In the genomic region with DNA sequence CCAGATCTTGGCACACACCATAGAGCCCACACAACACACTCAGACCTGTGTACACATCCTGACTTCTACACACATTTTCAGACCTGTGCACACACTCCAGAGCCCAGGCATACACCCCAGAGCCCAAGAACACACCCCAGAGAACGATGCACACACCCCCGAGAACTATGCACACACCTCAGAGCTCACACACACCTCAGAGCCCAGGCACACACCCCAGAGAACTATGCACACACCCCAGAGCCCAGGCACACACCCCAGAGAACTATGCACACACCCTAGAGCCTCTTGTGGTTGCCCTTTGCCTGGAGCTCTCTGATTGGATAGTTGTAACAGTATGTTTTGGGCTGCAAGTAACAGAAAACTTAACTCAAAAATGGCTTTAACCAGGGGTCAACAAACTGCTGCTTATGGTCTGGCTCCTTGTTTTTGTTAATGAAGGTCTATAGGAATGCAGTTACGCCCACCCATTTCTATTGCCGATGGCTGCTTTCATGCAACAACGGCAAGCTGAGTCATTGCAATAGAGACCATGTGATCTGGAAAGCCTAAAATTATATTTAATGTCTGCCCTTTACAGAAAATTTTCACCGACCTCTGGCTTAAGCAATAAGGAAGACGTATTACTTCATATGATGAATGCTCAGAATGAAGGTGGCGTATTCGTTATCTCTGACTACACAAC, we compare ENCODE assay signal across 1 cellular context.
A peak's percentile ranks its signal among the peaks of the same experiment; 100 is the strongest.
TF ChIP-seq lines count a peak whose summit lies in the region.

No MANE protein-coding gene starts in this region.

TF ChIP-seq in K562, 482 proteins besides CTCF, POLR2A, EP300 and RAD21 (continued from another document and continues in another):
- TF ChIP-seq, protein P1, sequence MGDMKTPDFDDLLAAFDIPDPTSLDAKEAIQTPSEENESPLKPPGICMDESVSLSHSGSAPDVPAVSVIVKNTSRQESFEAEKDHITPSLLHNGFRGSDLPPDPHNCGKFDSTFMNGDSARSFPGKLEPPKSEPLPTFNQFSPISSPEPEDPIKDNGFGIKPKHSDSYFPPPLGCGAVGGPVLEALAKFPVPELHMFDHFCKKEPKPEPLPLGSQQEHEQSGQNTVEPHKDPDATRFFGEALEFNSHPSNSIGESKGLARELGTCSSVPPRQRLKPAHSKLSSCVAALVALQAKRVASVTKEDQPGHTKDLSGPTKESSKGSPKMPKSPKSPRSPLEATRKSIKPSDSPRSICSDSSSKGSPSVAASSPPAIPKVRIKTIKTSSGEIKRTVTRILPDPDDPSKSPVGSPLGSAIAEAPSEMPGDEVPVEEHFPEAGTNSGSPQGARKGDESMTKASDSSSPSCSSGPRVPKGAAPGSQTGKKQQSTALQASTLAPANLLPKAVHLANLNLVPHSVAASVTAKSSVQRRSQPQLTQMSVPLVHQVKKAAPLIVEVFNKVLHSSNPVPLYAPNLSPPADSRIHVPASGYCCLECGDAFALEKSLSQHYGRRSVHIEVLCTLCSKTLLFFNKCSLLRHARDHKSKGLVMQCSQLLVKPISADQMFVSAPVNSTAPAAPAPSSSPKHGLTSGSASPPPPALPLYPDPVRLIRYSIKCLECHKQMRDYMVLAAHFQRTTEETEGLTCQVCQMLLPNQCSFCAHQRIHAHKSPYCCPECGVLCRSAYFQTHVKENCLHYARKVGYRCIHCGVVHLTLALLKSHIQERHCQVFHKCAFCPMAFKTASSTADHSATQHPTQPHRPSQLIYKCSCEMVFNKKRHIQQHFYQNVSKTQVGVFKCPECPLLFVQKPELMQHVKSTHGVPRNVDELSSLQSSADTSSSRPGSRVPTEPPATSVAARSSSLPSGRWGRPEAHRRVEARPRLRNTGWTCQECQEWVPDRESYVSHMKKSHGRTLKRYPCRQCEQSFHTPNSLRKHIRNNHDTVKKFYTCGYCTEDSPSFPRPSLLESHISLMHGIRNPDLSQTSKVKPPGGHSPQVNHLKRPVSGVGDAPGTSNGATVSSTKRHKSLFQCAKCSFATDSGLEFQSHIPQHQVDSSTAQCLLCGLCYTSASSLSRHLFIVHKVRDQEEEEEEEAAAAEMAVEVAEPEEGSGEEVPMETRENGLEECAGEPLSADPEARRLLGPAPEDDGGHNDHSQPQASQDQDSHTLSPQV (IDR thresholded peaks at IDR 0.05) = peak; percentile 73
- TF ChIP-seq KLF1 (tag; IDR thresholded peaks at IDR 0.05) (peak; percentile 46; the same call in 1 of the 2 replicates), PCBP1 (IDR thresholded peaks at IDR 0.05; ENCODE audit: low read depth, low read length, poor library complexity, severe bottlenecking) (no peak), HMGN3 (IDR thresholded peaks at IDR 0.05; ENCODE audit: borderline replicate concordance, extremely low read depth, insufficient read length, low read depth, low read length) (no peak), FOXM1 (IDR thresholded peaks at IDR 0.05; ENCODE audit: low read depth) (no peak), FOXM1 (CRISPR knock-in tag; IDR thresholded peaks at IDR 0.05; ENCODE audit: low read depth) (no peak), SMARCA4 (IDR thresholded peaks at IDR 0.05) (no peak), SP1 (CRISPR knock-in tag; IDR thresholded peaks at IDR 0.05) (no peak), NFATC3 (IDR thresholded peaks at IDR 0.05) (no peak), ASH1L (IDR thresholded peaks at IDR 0.05; ENCODE audit: borderline replicate concordance, low read depth, partially characterized antibody) (no peak), STAT5B (CRISPR knock-in tag; IDR thresholded peaks at IDR 0.05) (no peak), ZNF75A (CRISPR knock-in tag; IDR thresholded peaks at IDR 0.05) (no peak), ZEB2 (IDR thresholded peaks at IDR 0.05) (no peak), DPF2 (IDR thresholded peaks at IDR 0.05) (no peak; the same call in 1 of the 2 replicates), NFE2 (IDR thresholded peaks at IDR 0.05; ENCODE audit: low read depth) (peak; percentile 69), RAD51 (IDR thresholded peaks at IDR 0.05; ENCODE audit: borderline replicate concordance, low read depth) (peak; percentile 47; the same call in 1 of the 2 replicates), TBP (optimal IDR thresholded peaks at IDR 0.05; ENCODE audit: low read depth, low read length) (no peak), RBFOX2 (IDR thresholded peaks at IDR 0.05; ENCODE audit: low read depth, low read length) (no peak), E2F3 (CRISPR knock-in tag; IDR thresholded peaks at IDR 0.05) (no peak), HDGF (IDR thresholded peaks at IDR 0.05) (0 out of 2 replicates have a peak, but pooled peaks have one; percentile 26), CBX8 (IDR thresholded peaks at IDR 0.05; ENCODE audit: borderline replicate concordance, extremely low read depth, low read depth, low read length, poor library complexity, severe bottlenecking) (no peak), SIN3A (IDR thresholded peaks at IDR 0.05; ENCODE audit: borderline replicate concordance in 2 of 2, control insufficient read depth in 1 of 2, low read depth in 2 of 2, low read length in 2 of 2) (no peak), C11orf30 (IDR thresholded peaks at IDR 0.05; ENCODE audit: low read depth) (peak; percentile 60), NUFIP1 (IDR thresholded peaks at IDR 0.05; ENCODE audit: partially characterized antibody) (no peak), TAF15 (IDR thresholded peaks at IDR 0.05; ENCODE audit: low read depth, low read length) (no peak), FUS (optimal IDR thresholded peaks at IDR 0.05; ENCODE audit: low read depth, low read length) (no peak), SMARCC2 (IDR thresholded peaks at IDR 0.05; ENCODE audit: low read depth) (no peak), ZKSCAN8 (CRISPR knock-in tag; IDR thresholded peaks at IDR 0.05) (no peak), PHB (CRISPR knock-in tag; IDR thresholded peaks at IDR 0.05) (no peak)
- TF ChIP-seq, protein P2, sequence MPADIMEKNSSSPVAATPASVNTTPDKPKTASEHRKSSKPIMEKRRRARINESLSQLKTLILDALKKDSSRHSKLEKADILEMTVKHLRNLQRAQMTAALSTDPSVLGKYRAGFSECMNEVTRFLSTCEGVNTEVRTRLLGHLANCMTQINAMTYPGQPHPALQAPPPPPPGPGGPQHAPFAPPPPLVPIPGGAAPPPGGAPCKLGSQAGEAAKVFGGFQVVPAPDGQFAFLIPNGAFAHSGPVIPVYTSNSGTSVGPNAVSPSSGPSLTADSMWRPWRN (IDR thresholded peaks at IDR 0.05; ENCODE audit: low read depth) = no peak
- TF ChIP-seq, protein P3, sequence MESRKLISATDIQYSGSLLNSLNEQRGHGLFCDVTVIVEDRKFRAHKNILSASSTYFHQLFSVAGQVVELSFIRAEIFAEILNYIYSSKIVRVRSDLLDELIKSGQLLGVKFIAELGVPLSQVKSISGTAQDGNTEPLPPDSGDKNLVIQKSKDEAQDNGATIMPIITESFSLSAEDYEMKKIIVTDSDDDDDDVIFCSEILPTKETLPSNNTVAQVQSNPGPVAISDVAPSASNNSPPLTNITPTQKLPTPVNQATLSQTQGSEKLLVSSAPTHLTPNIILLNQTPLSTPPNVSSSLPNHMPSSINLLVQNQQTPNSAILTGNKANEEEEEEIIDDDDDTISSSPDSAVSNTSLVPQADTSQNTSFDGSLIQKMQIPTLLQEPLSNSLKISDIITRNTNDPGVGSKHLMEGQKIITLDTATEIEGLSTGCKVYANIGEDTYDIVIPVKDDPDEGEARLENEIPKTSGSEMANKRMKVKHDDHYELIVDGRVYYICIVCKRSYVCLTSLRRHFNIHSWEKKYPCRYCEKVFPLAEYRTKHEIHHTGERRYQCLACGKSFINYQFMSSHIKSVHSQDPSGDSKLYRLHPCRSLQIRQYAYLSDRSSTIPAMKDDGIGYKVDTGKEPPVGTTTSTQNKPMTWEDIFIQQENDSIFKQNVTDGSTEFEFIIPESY (CRISPR knock-in tag; IDR thresholded peaks at IDR 0.05) = no peak
- TF ChIP-seq, protein P4, sequence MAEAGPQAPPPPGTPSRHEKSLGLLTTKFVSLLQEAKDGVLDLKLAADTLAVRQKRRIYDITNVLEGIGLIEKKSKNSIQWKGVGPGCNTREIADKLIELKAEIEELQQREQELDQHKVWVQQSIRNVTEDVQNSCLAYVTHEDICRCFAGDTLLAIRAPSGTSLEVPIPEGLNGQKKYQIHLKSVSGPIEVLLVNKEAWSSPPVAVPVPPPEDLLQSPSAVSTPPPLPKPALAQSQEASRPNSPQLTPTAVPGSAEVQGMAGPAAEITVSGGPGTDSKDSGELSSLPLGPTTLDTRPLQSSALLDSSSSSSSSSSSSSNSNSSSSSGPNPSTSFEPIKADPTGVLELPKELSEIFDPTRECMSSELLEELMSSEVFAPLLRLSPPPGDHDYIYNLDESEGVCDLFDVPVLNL (CRISPR knock-in tag; IDR thresholded peaks at IDR 0.05; ENCODE audit: low read depth) = no peak
- TF ChIP-seq, protein P5, sequence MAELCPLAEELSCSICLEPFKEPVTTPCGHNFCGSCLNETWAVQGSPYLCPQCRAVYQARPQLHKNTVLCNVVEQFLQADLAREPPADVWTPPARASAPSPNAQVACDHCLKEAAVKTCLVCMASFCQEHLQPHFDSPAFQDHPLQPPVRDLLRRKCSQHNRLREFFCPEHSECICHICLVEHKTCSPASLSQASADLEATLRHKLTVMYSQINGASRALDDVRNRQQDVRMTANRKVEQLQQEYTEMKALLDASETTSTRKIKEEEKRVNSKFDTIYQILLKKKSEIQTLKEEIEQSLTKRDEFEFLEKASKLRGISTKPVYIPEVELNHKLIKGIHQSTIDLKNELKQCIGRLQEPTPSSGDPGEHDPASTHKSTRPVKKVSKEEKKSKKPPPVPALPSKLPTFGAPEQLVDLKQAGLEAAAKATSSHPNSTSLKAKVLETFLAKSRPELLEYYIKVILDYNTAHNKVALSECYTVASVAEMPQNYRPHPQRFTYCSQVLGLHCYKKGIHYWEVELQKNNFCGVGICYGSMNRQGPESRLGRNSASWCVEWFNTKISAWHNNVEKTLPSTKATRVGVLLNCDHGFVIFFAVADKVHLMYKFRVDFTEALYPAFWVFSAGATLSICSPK (IDR thresholded peaks at IDR 0.05; ENCODE audit: borderline replicate concordance) = no peak
- TF ChIP-seq, protein P6, sequence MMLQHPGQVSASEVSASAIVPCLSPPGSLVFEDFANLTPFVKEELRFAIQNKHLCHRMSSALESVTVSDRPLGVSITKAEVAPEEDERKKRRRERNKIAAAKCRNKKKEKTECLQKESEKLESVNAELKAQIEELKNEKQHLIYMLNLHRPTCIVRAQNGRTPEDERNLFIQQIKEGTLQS (IDR thresholded peaks at IDR 0.05) = peak; percentile 44; the same call in 1 of the 2 replicates
- TF ChIP-seq, protein P6 (CRISPR knock-in tag; conservative IDR thresholded peaks at IDR 0.05) = no peak
- TF ChIP-seq, protein P7, sequence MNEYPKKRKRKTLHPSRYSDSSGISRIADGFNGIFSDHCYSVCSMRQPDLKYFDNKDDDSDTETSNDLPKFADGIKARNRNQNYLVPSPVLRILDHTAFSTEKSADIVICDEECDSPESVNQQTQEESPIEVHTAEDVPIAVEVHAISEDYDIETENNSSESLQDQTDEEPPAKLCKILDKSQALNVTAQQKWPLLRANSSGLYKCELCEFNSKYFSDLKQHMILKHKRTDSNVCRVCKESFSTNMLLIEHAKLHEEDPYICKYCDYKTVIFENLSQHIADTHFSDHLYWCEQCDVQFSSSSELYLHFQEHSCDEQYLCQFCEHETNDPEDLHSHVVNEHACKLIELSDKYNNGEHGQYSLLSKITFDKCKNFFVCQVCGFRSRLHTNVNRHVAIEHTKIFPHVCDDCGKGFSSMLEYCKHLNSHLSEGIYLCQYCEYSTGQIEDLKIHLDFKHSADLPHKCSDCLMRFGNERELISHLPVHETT (CRISPR knock-in tag; conservative IDR thresholded peaks at IDR 0.05 in 1 of 2, IDR thresholded peaks at IDR 0.05 in 1 of 2) = no peak
- TF ChIP-seq, protein P8, sequence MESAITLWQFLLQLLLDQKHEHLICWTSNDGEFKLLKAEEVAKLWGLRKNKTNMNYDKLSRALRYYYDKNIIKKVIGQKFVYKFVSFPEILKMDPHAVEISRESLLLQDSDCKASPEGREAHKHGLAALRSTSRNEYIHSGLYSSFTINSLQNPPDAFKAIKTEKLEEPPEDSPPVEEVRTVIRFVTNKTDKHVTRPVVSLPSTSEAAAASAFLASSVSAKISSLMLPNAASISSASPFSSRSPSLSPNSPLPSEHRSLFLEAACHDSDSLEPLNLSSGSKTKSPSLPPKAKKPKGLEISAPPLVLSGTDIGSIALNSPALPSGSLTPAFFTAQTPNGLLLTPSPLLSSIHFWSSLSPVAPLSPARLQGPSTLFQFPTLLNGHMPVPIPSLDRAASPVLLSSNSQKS (CRISPR knock-in tag; IDR thresholded peaks at IDR 0.05) = no peak
- TF ChIP-seq, protein P9, sequence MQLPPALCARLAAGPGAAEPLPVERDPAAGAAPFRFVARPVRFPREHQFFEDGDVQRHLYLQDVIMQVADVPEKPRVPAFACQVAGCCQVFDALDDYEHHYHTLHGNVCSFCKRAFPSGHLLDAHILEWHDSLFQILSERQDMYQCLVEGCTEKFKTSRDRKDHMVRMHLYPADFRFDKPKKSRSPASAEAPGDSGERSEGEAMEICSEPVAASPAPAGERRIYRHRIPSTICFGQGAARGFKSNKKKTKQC (CRISPR knock-in tag; IDR thresholded peaks at IDR 0.05) = no peak
- TF ChIP-seq, protein P10, sequence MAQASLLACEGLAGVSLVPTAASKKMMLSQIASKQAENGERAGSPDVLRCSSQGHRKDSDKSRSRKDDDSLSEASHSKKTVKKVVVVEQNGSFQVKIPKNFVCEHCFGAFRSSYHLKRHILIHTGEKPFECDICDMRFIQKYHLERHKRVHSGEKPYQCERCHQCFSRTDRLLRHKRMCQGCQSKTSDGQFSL (CRISPR knock-in tag; IDR thresholded peaks at IDR 0.05) = no peak
- TF ChIP-seq, protein P10 (tag; IDR thresholded peaks at IDR 0.05) = no peak
- TF ChIP-seq, protein P11, sequence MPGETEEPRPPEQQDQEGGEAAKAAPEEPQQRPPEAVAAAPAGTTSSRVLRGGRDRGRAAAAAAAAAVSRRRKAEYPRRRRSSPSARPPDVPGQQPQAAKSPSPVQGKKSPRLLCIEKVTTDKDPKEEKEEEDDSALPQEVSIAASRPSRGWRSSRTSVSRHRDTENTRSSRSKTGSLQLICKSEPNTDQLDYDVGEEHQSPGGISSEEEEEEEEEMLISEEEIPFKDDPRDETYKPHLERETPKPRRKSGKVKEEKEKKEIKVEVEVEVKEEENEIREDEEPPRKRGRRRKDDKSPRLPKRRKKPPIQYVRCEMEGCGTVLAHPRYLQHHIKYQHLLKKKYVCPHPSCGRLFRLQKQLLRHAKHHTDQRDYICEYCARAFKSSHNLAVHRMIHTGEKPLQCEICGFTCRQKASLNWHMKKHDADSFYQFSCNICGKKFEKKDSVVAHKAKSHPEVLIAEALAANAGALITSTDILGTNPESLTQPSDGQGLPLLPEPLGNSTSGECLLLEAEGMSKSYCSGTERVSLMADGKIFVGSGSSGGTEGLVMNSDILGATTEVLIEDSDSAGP (CRISPR knock-in tag; IDR thresholded peaks at IDR 0.05) = no peak
